1 cellular context compared by ENCODE assay signal in the genomic region with DNA sequence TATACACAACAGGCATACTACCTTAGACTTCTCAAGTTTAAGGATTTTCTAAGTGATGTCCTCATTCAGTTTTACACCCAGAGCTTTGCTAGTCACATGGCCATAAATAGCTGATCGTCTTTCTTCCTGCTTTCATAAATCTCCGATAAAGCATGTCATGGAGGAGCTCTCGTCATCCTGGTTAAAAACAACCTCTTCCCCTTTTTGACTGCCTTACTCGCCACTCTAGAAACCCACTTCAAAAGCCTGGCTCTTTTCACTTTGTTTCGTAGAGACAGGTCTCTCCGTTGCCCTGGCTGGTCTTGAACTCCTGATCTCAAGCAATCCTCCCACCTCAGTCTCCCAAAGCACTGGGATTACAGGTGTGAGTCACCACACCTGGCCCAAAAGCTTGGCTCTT.
TF ChIP-seq lines count a peak whose summit lies in the region.

No MANE protein-coding gene starts in this region.

TF ChIP-seq in GM12878, 131 proteins besides CTCF, POLR2A, EP300 and RAD21 (continued from another document and continues in another):
- TF ChIP-seq, protein P1, sequence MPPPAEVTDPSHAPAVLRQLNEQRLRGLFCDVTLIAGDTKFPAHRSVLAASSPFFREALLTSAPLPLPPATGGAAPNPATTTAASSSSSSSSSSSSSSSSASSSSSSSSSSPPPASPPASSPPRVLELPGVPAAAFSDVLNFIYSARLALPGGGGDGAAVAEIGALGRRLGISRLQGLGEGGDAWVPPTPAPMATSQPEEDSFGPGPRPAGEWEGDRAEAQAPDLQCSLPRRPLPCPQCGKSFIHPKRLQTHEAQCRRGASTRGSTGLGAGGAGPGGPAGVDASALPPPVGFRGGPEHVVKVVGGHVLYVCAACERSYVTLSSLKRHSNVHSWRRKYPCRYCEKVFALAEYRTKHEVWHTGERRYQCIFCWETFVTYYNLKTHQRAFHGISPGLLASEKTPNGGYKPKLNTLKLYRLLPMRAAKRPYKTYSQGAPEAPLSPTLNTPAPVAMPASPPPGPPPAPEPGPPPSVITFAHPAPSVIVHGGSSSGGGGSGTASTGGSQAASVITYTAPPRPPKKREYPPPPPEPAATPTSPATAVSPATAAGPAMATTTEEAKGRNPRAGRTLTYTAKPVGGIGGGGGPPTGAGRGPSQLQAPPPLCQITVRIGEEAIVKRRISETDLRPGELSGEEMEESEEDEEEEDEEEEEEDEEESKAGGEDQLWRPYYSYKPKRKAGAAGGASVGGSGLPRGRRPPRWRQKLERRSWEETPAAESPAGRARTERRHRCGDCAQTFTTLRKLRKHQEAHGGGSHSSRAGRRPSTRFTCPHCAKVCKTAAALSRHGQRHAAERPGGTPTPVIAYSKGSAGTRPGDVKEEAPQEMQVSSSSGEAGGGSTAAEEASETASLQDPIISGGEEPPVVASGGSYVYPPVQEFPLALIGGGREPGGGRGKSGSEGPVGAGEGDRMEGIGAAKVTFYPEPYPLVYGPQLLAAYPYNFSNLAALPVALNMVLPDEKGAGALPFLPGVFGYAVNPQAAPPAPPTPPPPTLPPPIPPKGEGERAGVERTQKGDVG (CRISPR knock-in tag; IDR thresholded peaks at IDR 0.05): no peak
- TF ChIP-seq MTA3 (IDR thresholded peaks at IDR 0.05; ENCODE audit: borderline replicate concordance, low read length) (peak; percentile 63; the same call in 1 of the 2 replicates), PAX5 (IDR thresholded peaks at IDR 0.05; ENCODE audit: borderline replicate concordance, low read depth, low read length) (no peak), ZNF274 (IDR thresholded peaks at IDR 0.05; ENCODE audit: insufficient read depth, insufficient read length) (no peak), RCOR1 (conservative IDR thresholded peaks at IDR 0.05; ENCODE audit: low read depth, low read length) (no peak), TCF7 (IDR thresholded peaks at IDR 0.05; ENCODE audit: borderline replicate concordance) (peak; percentile 98), SIX5 (IDR thresholded peaks at IDR 0.05; ENCODE audit: low read depth, low read length, severe bottlenecking) (no peak), SMAD1 (IDR thresholded peaks at IDR 0.05; ENCODE audit: low read depth, partially characterized antibody) (no peak), TAF1 (IDR thresholded peaks at IDR 0.05; ENCODE audit: borderline replicate concordance, low read depth, low read length) (no peak), SPI1 (IDR thresholded peaks at IDR 0.05; ENCODE audit: borderline replicate concordance, insufficient read depth, low read depth, low read length) (peak; percentile 97), ATF7 (IDR thresholded peaks at IDR 0.05; ENCODE audit: low read depth) (peak; percentile 80), EGR1 (IDR thresholded peaks at IDR 0.05; ENCODE audit: borderline replicate concordance in 1 of 2, low read depth in 2 of 2, low read length in 2 of 2) (0 out of 3 replicates have a peak, but pooled peaks of 1 of the 2 experiments have one; percentile 6), IKZF1 (conservative IDR thresholded peaks at IDR 0.05) (peak; percentile 66), SREBF2 (IDR thresholded peaks at IDR 0.05; ENCODE audit: low read length) (no peak), BCLAF1 (IDR thresholded peaks at IDR 0.05) (no peak), JUNB (IDR thresholded peaks at IDR 0.05) (no peak), ZNF592 (IDR thresholded peaks at IDR 0.05) (peak; percentile 77; the same call in 1 of the 2 replicates), CBX5 (IDR thresholded peaks at IDR 0.05; ENCODE audit: low read depth) (peak; percentile 35; the same call in 1 of the 2 replicates), RELA (IDR thresholded peaks at IDR 0.05; ENCODE audit: borderline replicate concordance, partially characterized antibody) (no peak), NFYA (IDR thresholded peaks at IDR 0.05; ENCODE audit: borderline replicate concordance, low read depth, low read length) (no peak), ZBTB11 (CRISPR knock-in tag; IDR thresholded peaks at IDR 0.05) (no peak), HDAC6 (IDR thresholded peaks at IDR 0.05; ENCODE audit: unreplicated experiment) (no peak), ZNF217 (IDR thresholded peaks at IDR 0.05) (0 out of 2 replicates have a peak, but pooled peaks have one; percentile 69), NR2C1 (IDR thresholded peaks at IDR 0.05) (no peak), ETV6 (conservative IDR thresholded peaks at IDR 0.05 in 1 of 2, IDR thresholded peaks at IDR 0.05 in 1 of 2; ENCODE audit: borderline replicate concordance in 1 of 2, low read depth in 1 of 2) (0 out of 4 replicates have a peak, but pooled peaks of 1 of the 2 experiments have one; percentile 21), GABPA (IDR thresholded peaks at IDR 0.05; ENCODE audit: low read depth) (no peak), GATAD2B (conservative IDR thresholded peaks at IDR 0.05; ENCODE audit: low read depth) (no peak), RBBP5 (conservative IDR thresholded peaks at IDR 0.05) (no peak), SIN3A (IDR thresholded peaks at IDR 0.05; ENCODE audit: low read depth, low read length) (no peak), TARDBP (IDR thresholded peaks at IDR 0.05; ENCODE audit: borderline replicate concordance) (no peak), BACH1 (IDR thresholded peaks at IDR 0.05; ENCODE audit: borderline replicate concordance) (no peak), STAT3 (IDR thresholded peaks at IDR 0.05; ENCODE audit: low read depth, low read length) (no peak), PAX8 (IDR thresholded peaks at IDR 0.05) (no peak)
- TF ChIP-seq, protein P2, sequence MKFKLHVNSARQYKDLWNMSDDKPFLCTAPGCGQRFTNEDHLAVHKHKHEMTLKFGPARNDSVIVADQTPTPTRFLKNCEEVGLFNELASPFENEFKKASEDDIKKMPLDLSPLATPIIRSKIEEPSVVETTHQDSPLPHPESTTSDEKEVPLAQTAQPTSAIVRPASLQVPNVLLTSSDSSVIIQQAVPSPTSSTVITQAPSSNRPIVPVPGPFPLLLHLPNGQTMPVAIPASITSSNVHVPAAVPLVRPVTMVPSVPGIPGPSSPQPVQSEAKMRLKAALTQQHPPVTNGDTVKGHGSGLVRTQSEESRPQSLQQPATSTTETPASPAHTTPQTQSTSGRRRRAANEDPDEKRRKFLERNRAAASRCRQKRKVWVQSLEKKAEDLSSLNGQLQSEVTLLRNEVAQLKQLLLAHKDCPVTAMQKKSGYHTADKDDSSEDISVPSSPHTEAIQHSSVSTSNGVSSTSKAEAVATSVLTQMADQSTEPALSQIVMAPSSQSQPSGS (IDR thresholded peaks at IDR 0.05; ENCODE audit: low read length): peak; percentile 57; the same call in 1 of the 2 replicates
- TF ChIP-seq, protein P3, sequence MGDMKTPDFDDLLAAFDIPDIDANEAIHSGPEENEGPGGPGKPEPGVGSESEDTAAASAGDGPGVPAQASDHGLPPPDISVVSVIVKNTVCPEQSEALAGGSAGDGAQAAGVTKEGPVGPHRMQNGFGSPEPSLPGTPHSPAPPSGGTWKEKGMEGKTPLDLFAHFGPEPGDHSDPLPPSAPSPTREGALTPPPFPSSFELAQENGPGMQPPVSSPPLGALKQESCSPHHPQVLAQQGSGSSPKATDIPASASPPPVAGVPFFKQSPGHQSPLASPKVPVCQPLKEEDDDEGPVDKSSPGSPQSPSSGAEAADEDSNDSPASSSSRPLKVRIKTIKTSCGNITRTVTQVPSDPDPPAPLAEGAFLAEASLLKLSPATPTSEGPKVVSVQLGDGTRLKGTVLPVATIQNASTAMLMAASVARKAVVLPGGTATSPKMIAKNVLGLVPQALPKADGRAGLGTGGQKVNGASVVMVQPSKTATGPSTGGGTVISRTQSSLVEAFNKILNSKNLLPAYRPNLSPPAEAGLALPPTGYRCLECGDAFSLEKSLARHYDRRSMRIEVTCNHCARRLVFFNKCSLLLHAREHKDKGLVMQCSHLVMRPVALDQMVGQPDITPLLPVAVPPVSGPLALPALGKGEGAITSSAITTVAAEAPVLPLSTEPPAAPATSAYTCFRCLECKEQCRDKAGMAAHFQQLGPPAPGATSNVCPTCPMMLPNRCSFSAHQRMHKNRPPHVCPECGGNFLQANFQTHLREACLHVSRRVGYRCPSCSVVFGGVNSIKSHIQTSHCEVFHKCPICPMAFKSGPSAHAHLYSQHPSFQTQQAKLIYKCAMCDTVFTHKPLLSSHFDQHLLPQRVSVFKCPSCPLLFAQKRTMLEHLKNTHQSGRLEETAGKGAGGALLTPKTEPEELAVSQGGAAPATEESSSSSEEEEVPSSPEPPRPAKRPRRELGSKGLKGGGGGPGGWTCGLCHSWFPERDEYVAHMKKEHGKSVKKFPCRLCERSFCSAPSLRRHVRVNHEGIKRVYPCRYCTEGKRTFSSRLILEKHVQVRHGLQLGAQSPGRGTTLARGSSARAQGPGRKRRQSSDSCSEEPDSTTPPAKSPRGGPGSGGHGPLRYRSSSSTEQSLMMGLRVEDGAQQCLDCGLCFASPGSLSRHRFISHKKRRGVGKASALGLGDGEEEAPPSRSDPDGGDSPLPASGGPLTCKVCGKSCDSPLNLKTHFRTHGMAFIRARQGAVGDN (IDR thresholded peaks at IDR 0.05): peak; percentile 79
- TF ChIP-seq, protein P4, sequence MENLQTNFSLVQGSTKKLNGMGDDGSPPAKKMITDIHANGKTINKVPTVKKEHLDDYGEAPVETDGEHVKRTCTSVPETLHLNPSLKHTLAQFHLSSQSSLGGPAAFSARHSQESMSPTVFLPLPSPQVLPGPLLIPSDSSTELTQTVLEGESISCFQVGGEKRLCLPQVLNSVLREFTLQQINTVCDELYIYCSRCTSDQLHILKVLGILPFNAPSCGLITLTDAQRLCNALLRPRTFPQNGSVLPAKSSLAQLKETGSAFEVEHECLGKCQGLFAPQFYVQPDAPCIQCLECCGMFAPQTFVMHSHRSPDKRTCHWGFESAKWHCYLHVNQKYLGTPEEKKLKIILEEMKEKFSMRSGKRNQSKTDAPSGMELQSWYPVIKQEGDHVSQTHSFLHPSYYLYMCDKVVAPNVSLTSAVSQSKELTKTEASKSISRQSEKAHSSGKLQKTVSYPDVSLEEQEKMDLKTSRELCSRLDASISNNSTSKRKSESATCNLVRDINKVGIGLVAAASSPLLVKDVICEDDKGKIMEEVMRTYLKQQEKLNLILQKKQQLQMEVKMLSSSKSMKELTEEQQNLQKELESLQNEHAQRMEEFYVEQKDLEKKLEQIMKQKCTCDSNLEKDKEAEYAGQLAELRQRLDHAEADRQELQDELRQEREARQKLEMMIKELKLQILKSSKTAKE (IDR thresholded peaks at IDR 0.05; ENCODE audit: low read depth, poor library complexity, severe bottlenecking): peak; percentile 62
